15 cellular contexts compared by ENCODE assay signal in the genomic region with DNA sequence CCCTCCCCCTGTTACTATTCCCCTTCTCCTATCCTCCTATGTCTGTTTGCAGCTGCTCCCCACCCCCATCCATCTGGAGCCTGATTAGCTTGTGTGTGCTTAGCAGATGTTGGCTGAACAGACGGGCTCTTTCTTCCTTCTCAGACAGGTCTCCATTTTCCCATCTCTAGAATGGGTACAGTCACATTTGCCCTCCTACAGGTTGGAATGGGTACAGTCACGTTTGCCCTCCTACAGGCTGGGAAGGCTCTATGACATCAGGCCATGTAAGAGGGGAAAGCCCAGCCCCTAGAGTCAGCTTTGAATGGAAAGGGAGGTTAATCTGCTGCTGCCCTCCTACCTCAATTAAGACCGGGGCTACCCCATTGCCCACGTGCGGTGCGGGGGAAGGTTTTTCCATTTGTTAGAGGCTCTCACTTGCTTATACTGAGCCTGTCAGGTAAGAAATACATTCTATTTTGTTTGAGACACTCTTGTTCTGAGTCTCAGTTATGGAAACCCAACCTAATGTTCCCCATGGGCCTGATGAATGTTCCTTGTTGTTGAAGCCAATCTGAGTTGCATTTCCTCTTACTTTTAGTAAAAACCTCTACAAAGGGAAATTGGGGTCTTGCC.
DNase-seq lines count a peak whose midpoint lies in the region; ATAC-seq lines count a peak whose summit lies in the region.
"Had no signal": no experiment of that assay in that cellular context is flagged by ENCODE, and none has a peak within 500 bp of the region (broad histone marks: within the 10 kb centered on the region; RNA-seq: fewer than 3 reads in every experiment).

No MANE protein-coding gene starts in this region.

- ATAC-seq in activated naive CD8-positive, alpha-beta T cell treated with anti-CD3 and anti-CD28 coated beads, Interleukin-2, amount 50 U/mL, for 24 hours: peak; percentile 42
- no peak for ATAC-seq in HG03045 (IDR thresholded peaks at IDR 0.05; ENCODE audit: unreplicated experiment)

- no peak overlapping the region for H3K4me3 Mint-ChIP-seq in activated naive CD8-positive, alpha-beta T cell treated with anti-CD3 and anti-CD28 coated beads, Interleukin-2, amount 50 U/mL, for 24 hours
- H3K4me3 Mint-ChIP-seq: central memory CD8-positive, alpha-beta T cell; neural crest cell had no signal

- peak overlapping the region; percentile 85 for H3K27ac Mint-ChIP-seq in activated naive CD8-positive, alpha-beta T cell treated with anti-CD3 and anti-CD28 coated beads, Interleukin-2, amount 50 U/mL, for 24 hours

- DNase-seq in activated T-cell treated with anti-CD3 and anti-CD28 coated beads for 24 hours (ENCODE audit: low read depth): peak; percentile 48
- no peak for DNase-seq in activated T-cell treated with anti-CD3 and anti-CD28 coated beads, Interleukin-2, amount 50 U/mL, for 1 hour
- DNase-seq in OCI-M1 (lab: John Stamatoyannopoulos, UW): peak; percentile 31
- DNase-seq in activated naive CD8-positive, alpha-beta T cell treated with anti-CD3 and anti-CD28 coated beads, Interleukin-2, amount 50 U/mL, for 24 hours: peak; percentile 74
- peak; percentile 79 for DNase-seq in stimulated activated CD8-positive, alpha-beta memory T cell treated with anti-CD3 and anti-CD28 coated beads, Interleukin-4, amount 100 ng/mL, for 48 hours
- no peak for DNase-seq in NCI-H1105 (lab: John Stamatoyannopoulos, UW)
- DNase-seq in activated gamma-delta T cell treated with Interleukin-2 at 50 U/mL for 16 hours: no peak
- DNase-seq: activated gamma-delta T cell, DMS79 treated with DMSO at 0.1 percent for 48 hours, hypothalamus, NCI-H2227 treated with DMSO at 0.1 percent for 48 hours, stomach had no signal

- peaks cover 59% of the 10 kb centered on the region for H3K4me1 Mint-ChIP-seq in activated naive CD8-positive, alpha-beta T cell treated with anti-CD3 and anti-CD28 coated beads, Interleukin-2, amount 50 U/mL, for 24 hours
- H3K4me1 Mint-ChIP-seq: central memory CD8-positive, alpha-beta T cell; neural crest cell had no signal

- no peaks in the 10 kb centered on the region for H3K36me3 Mint-ChIP-seq in activated naive CD8-positive, alpha-beta T cell treated with anti-CD3 and anti-CD28 coated beads, Interleukin-2, amount 50 U/mL, for 24 hours (ENCODE audit: low read depth)

- no peaks in the 10 kb centered on the region for H3K9me3 Mint-ChIP-seq in activated naive CD8-positive, alpha-beta T cell treated with anti-CD3 and anti-CD28 coated beads, Interleukin-2, amount 50 U/mL, for 24 hours
- H3K9me3 Mint-ChIP-seq: central memory CD8-positive, alpha-beta T cell; neural crest cell had no signal

- H3K27me3 Mint-ChIP-seq in activated naive CD8-positive, alpha-beta T cell treated with anti-CD3 and anti-CD28 coated beads, Interleukin-2, amount 50 U/mL, for 24 hours: no peaks in the 10 kb centered on the region
- H3K27me3 Mint-ChIP-seq: central memory CD8-positive, alpha-beta T cell had no signal

Comparison
In these comparisons a context has a peak if more than half of its experiments do, and no peak if none do; other contexts are left out.
1. DNase-seq: peak in activated T-cell treated with anti-CD3 and anti-CD28 coated beads for 24 hours (single experiment), OCI-M1 (single experiment), activated naive CD8-positive, alpha-beta T cell treated with anti-CD3 and anti-CD28 coated beads, Interleukin-2, amount 50 U/mL, for 24 hours (single experiment) and stimulated activated CD8-positive, alpha-beta memory T cell treated with anti-CD3 and anti-CD28 coated beads, Interleukin-4, amount 100 ng/mL, for 48 hours (single experiment); none in activated T-cell treated with anti-CD3 and anti-CD28 coated beads, Interleukin-2, amount 50 U/mL, for 1 hour (single experiment), NCI-H1105 (single experiment) and activated gamma-delta T cell treated with Interleukin-2 at 50 U/mL for 16 hours (single experiment).